In genomic region chr14:73591690-73592448, GRCh38 we compare ENCODE assay signal across 8 cellular contexts. TPM values are rescaled to one million over a fixed set of nuclear protein-coding genes. Genes with fewer than 3 reads are reported as not detected.
DNase-seq lines count a peak whose midpoint lies in the region; ATAC-seq and TF ChIP-seq lines count a peak whose summit lies in the region.

Gene ACOT4 (plus strand): TSS chr14:73591873. CDS start chr14:73591960, 87 bp downstream.

- no peaks in the 10 kb centered on the region for H3K4me1 ChIP-seq in muscle layer of duodenum (ENCODE audit: control insufficient read depth in 1 of 2, insufficient read depth in 2 of 2, low read length in 2 of 2)
- H3K4me1 ChIP-seq in thoracic aorta (ENCODE audit: control insufficient read depth in 1 of 2, low read depth in 2 of 2): peaks cover 0 to 12% of the 10 kb centered on the region in 2 donors

- ATAC-seq in GM18511 (IDR thresholded peaks at IDR 0.05; ENCODE audit: unreplicated experiment) (peak; percentile 75), thoracic aorta (ENCODE audit: insufficient number of reproducible peaks, low FRiP score, low read depth) (peak; percentile 39), HG02981 (IDR thresholded peaks at IDR 0.05; ENCODE audit: unreplicated experiment) (no peak)

- peak within 1 kb of the TSS; percentile 62 for H3K4me3 ChIP-seq in epithelial cell of proximal tubule (ENCODE audit: low read depth, low read length)
- H3K4me3 ChIP-seq in muscle layer of duodenum (ENCODE audit: low read depth in 1 of 2, low read length in 2 of 2): peak within 1 kb of the TSS; percentile 59 to 88
- H3K4me3 ChIP-seq in thoracic aorta: peak within 1 kb of the TSS; percentile 78

- H3K9me3 ChIP-seq in muscle layer of duodenum (ENCODE audit: control insufficient read depth in 1 of 2, low read length in 2 of 2) (no peaks in the 10 kb centered on the region), thoracic aorta (no peaks in the 10 kb centered on the region)

- H3K36me3 ChIP-seq in muscle layer of duodenum (ENCODE audit: control insufficient read depth in 1 of 2, insufficient read depth in 2 of 2, low read length in 2 of 2): no peaks in the 10 kb centered on the region
- no peaks in the 10 kb centered on the region for H3K36me3 ChIP-seq in thoracic aorta

- H3K27ac ChIP-seq in muscle layer of duodenum (ENCODE audit: low read length) (no peak within 1 kb of the TSS), thoracic aorta (no peak within 1 kb of the TSS)

- TF ChIP-seq CTCF in epithelial cell of proximal tubule (conservative IDR thresholded peaks at IDR 0.05; ENCODE audit: low read depth, low read length): no peak
- TF ChIP-seq CTCF in thoracic aorta (IDR thresholded peaks at IDR 0.05): no peak

- DNase-seq in 8988T: peak; percentile 60
- DNase-seq in NCI-H1092 (lab: John Stamatoyannopoulos, UW): peak; percentile 3
- peak; percentile 83 for DNase-seq in activated CD8-positive, alpha-beta memory T cell treated with anti-CD3 and anti-CD28 coated beads for 24 hours
- no peak for DNase-seq in epithelial cell of proximal tubule (ENCODE audit: low read depth)
- no peak for DNase-seq in thoracic aorta (ENCODE audit: low spot score)

- H3K27me3 ChIP-seq in muscle layer of duodenum (ENCODE audit: low read depth, low read length): no peaks in the 10 kb centered on the region
- no peaks in the 10 kb centered on the region for H3K27me3 ChIP-seq in thoracic aorta (replicated peaks; ENCODE audit: insufficient read depth)

RNA-seq across cellular contexts. Expression of gene ACOT4, which starts in this region (rescaled TPM):
- total RNA-seq in epithelial cell of proximal tubule: 5.6 and 7.0 TPM in 2 replicates
- total RNA-seq in thoracic aorta: 1 to 10 TPM; 1.3 to 1.8 TPM

Comparison
In these comparisons a context has a peak if more than half of its experiments do, and no peak if none do; other contexts are left out.
1. DNase-seq: peak in 8988T (single experiment), NCI-H1092 (single experiment) and activated CD8-positive, alpha-beta memory T cell treated with anti-CD3 and anti-CD28 coated beads for 24 hours (single experiment); none in epithelial cell of proximal tubule (single experiment) and thoracic aorta (single experiment).
2. Peak in every context shown above with its lines, with median percentiles within 50 percentile points of each other: H3K4me3 ChIP-seq.